In genomic region chr7:11760372-11760771, GRCh38 we compare ENCODE assay signal across 10 cellular contexts.
DNase-seq lines count a peak whose midpoint lies in the region; ATAC-seq and TF ChIP-seq lines count a peak whose summit lies in the region.
"Had no signal": no experiment of that assay in that cellular context is flagged by ENCODE, and none has a peak within 500 bp of the region (broad histone marks: within the 10 kb centered on the region; RNA-seq: fewer than 3 reads in every experiment).

No MANE protein-coding gene starts in this region.

- ATAC-seq in SK-N-SH treated with all-trans-retinoic acid at 6 μM for 48 hours (no peak; the same call in 2 of the 3 replicates), HG03025 (IDR thresholded peaks at IDR 0.05; ENCODE audit: low FRiP score, unreplicated experiment) (no peak)
- ATAC-seq in stimulated activated naive CD8-positive, alpha-beta T cell treated with anti-CD3 and anti-CD28 coated beads, Interleukin-15, amount 100 ng/mL, for 72 hours = no peak

- H3K4me1 Mint-ChIP-seq in stimulated activated naive CD8-positive, alpha-beta T cell treated with anti-CD3 and anti-CD28 coated beads, Interleukin-15, amount 100 ng/mL, for 72 hours = no peaks in the 10 kb centered on the region

- no peaks in the 10 kb centered on the region for H3K27me3 ChIP-seq in prostate gland (replicated peaks; ENCODE audit: insufficient read depth)
- H3K27me3 ChIP-seq: heart left ventricle had no signal

- no peaks in the 10 kb centered on the region for H3K36me3 ChIP-seq in prostate gland
- H3K36me3 ChIP-seq: heart left ventricle, thoracic aorta had no signal

- no peaks in the 10 kb centered on the region for H3K27me3 Mint-ChIP-seq in stimulated activated naive CD8-positive, alpha-beta T cell treated with anti-CD3 and anti-CD28 coated beads, Interleukin-15, amount 100 ng/mL, for 72 hours

- no peaks in the 10 kb centered on the region for H3K9me3 ChIP-seq in prostate gland
- H3K9me3 ChIP-seq: thoracic aorta had no signal

- TF ChIP-seq POLR2A in prostate gland (IDR thresholded peaks at IDR 0.05) = no peak

- intact Hi-C loops in prostate gland (cut with DNase I) = no loop called here

- in situ Hi-C loops in KBM-7 (cut with MboI; ENCODE audit: low pct_unique_long_range_greater_than_20kb, low sequenced_read_pairs) (no loop called here), ACHN (cut with HindIII; ENCODE audit: low pct_ligation_motif_present, low pct_unique_long_range_greater_than_20kb, low sequenced_read_pairs) (no loop called here)

- no peaks in the 10 kb centered on the region for H3K9me3 Mint-ChIP-seq in stimulated activated naive CD8-positive, alpha-beta T cell treated with anti-CD3 and anti-CD28 coated beads, Interleukin-15, amount 100 ng/mL, for 72 hours

- no peak for TF ChIP-seq CTCF in prostate gland (IDR thresholded peaks at IDR 0.05)

- peak; percentile 78 for DNase-seq in KBM-7
- DNase-seq in NCI-H2107 (lab: John Stamatoyannopoulos, UW) = peak; percentile 33
- peak; percentile 32 for DNase-seq in prostate gland (ENCODE audit: low spot score)
- DNase-seq in stimulated activated naive CD8-positive, alpha-beta T cell treated with anti-CD3 and anti-CD28 coated beads, Interleukin-15, amount 100 ng/mL, for 72 hours = no peak
- DNase-seq in ACHN = no peak
- DNase-seq: heart left ventricle, KG1 had no signal

- H3K27ac Mint-ChIP-seq in stimulated activated naive CD8-positive, alpha-beta T cell treated with anti-CD3 and anti-CD28 coated beads, Interleukin-15, amount 100 ng/mL, for 72 hours = no peak overlapping the region

- H3K4me1 ChIP-seq in prostate gland (replicated peaks) = no peaks in the 10 kb centered on the region
- H3K4me1 ChIP-seq: heart left ventricle had no signal

- 32% methylated on average over 3 of the region's 3 CpGs for WGBS in prostate gland

- no peak overlapping the region for H3K27ac ChIP-seq in prostate gland
- H3K27ac ChIP-seq: heart left ventricle, thoracic aorta had no signal

- H3K4me3 Mint-ChIP-seq in stimulated activated naive CD8-positive, alpha-beta T cell treated with anti-CD3 and anti-CD28 coated beads, Interleukin-15, amount 100 ng/mL, for 72 hours = no peak overlapping the region

- H3K4me3 ChIP-seq in prostate gland = no peak overlapping the region
- H3K4me3 ChIP-seq: heart left ventricle, thoracic aorta had no signal

TF ChIP-seq in SK-N-SH treated with all-trans-retinoic acid at 6 μM for 48 hours, 23 proteins besides CTCF, POLR2A, EP300 and RAD21:
- TF ChIP-seq, protein P1, sequence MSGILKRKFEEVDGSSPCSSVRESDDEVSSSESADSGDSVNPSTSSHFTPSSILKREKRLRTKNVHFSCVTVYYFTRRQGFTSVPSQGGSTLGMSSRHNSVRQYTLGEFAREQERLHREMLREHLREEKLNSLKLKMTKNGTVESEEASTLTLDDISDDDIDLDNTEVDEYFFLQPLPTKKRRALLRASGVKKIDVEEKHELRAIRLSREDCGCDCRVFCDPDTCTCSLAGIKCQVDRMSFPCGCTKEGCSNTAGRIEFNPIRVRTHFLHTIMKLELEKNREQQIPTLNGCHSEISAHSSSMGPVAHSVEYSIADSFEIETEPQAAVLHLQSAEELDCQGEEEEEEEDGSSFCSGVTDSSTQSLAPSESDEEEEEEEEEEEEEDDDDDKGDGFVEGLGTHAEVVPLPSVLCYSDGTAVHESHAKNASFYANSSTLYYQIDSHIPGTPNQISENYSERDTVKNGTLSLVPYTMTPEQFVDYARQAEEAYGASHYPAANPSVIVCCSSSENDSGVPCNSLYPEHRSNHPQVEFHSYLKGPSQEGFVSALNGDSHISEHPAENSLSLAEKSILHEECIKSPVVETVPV (CRISPR knock-in tag; IDR thresholded peaks at IDR 0.05) = peak; percentile 70
- TF ChIP-seq, protein P2, sequence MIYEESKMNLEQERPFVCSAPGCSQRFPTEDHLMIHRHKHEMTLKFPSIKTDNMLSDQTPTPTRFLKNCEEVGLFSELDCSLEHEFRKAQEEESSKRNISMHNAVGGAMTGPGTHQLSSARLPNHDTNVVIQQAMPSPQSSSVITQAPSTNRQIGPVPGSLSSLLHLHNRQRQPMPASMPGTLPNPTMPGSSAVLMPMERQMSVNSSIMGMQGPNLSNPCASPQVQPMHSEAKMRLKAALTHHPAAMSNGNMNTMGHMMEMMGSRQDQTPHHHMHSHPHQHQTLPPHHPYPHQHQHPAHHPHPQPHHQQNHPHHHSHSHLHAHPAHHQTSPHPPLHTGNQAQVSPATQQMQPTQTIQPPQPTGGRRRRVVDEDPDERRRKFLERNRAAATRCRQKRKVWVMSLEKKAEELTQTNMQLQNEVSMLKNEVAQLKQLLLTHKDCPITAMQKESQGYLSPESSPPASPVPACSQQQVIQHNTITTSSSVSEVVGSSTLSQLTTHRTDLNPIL (CRISPR knock-in tag; IDR thresholded peaks at IDR 0.05; ENCODE audit: low read depth) = no peak
- TF ChIP-seq ZNF70 (CRISPR knock-in tag; IDR thresholded peaks at IDR 0.05) (peak; percentile 66; the same call in 1 of the 2 replicates), ISL1 (CRISPR knock-in tag; IDR thresholded peaks at IDR 0.05) (no peak), BACH2 (CRISPR knock-in tag; IDR thresholded peaks at IDR 0.05; ENCODE audit: borderline replicate concordance) (0 out of 2 replicates have a peak, but pooled peaks have one; percentile 22), ZNF565 (CRISPR knock-in tag; conservative IDR thresholded peaks at IDR 0.05; ENCODE audit: low read depth) (no peak), RARB (CRISPR knock-in tag; IDR thresholded peaks at IDR 0.05) (no peak), OSR1 (CRISPR knock-in tag; IDR thresholded peaks at IDR 0.05) (no peak), SNAI2 (CRISPR knock-in tag; IDR thresholded peaks at IDR 0.05) (no peak), ZFP30 (CRISPR knock-in tag; IDR thresholded peaks at IDR 0.05) (no peak), GLIS3 (CRISPR knock-in tag; IDR thresholded peaks at IDR 0.05) (peak; percentile 52; the same call in 1 of the 2 replicates), ARNTL (CRISPR knock-in tag; IDR thresholded peaks at IDR 0.05; ENCODE audit: borderline replicate concordance, low read depth) (no peak), TOX (CRISPR knock-in tag; IDR thresholded peaks at IDR 0.05; ENCODE audit: borderline replicate concordance) (no peak), ZC3H10 (CRISPR knock-in tag; IDR thresholded peaks at IDR 0.05) (no peak), PPARA (CRISPR knock-in tag; IDR thresholded peaks at IDR 0.05; ENCODE audit: borderline replicate concordance) (peak; percentile 50; the same call in 1 of the 2 replicates), ZNF8 (CRISPR knock-in tag; IDR thresholded peaks at IDR 0.05) (peak; percentile 96), ESRRG (CRISPR knock-in tag; IDR thresholded peaks at IDR 0.05) (peak; percentile 36; the same call in 1 of the 2 replicates), TCF4 (CRISPR knock-in tag; IDR thresholded peaks at IDR 0.05; ENCODE audit: borderline replicate concordance) (peak; percentile 96)
- TF ChIP-seq, protein P3, sequence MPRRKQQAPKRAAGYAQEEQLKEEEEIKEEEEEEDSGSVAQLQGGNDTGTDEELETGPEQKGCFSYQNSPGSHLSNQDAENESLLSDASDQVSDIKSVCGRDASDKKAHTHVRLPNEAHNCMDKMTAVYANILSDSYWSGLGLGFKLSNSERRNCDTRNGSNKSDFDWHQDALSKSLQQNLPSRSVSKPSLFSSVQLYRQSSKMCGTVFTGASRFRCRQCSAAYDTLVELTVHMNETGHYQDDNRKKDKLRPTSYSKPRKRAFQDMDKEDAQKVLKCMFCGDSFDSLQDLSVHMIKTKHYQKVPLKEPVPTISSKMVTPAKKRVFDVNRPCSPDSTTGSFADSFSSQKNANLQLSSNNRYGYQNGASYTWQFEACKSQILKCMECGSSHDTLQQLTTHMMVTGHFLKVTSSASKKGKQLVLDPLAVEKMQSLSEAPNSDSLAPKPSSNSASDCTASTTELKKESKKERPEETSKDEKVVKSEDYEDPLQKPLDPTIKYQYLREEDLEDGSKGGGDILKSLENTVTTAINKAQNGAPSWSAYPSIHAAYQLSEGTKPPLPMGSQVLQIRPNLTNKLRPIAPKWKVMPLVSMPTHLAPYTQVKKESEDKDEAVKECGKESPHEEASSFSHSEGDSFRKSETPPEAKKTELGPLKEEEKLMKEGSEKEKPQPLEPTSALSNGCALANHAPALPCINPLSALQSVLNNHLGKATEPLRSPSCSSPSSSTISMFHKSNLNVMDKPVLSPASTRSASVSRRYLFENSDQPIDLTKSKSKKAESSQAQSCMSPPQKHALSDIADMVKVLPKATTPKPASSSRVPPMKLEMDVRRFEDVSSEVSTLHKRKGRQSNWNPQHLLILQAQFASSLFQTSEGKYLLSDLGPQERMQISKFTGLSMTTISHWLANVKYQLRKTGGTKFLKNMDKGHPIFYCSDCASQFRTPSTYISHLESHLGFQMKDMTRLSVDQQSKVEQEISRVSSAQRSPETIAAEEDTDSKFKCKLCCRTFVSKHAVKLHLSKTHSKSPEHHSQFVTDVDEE (CRISPR knock-in tag; IDR thresholded peaks at IDR 0.05) = peak; percentile 95
- TF ChIP-seq, protein P4, sequence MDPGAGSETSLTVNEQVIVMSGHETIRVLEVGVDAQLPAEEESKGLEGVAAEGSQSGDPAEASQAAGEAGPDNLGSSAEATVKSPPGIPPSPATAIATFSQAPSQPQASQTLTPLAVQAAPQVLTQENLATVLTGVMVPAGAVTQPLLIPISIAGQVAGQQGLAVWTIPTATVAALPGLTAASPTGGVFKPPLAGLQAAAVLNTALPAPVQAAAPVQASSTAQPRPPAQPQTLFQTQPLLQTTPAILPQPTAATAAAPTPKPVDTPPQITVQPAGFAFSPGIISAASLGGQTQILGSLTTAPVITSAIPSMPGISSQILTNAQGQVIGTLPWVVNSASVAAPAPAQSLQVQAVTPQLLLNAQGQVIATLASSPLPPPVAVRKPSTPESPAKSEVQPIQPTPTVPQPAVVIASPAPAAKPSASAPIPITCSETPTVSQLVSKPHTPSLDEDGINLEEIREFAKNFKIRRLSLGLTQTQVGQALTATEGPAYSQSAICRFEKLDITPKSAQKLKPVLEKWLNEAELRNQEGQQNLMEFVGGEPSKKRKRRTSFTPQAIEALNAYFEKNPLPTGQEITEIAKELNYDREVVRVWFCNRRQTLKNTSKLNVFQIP (CRISPR knock-in tag; IDR thresholded peaks at IDR 0.05; ENCODE audit: borderline replicate concordance, low read depth) = no peak

Comparison
In these comparisons a context has a peak if more than half of its experiments do, and no peak if none do; other contexts are left out.
1. DNase-seq: peak in KBM-7 (single experiment), NCI-H2107 (single experiment) and prostate gland (single experiment); none in stimulated activated naive CD8-positive, alpha-beta T cell treated with anti-CD3 and anti-CD28 coated beads, Interleukin-15, amount 100 ng/mL, for 72 hours (0 of 2) and ACHN (single experiment).